In genomic region chr6:159131709-159132108, GRCh38 we compare ENCODE assay signal across 36 cellular contexts. TPM values are rescaled to one million over a fixed set of nuclear protein-coding genes. Genes with fewer than 3 reads are reported as not detected.
"Had no signal": no experiment of that assay in that cellular context is flagged by ENCODE, and none has a peak within 500 bp of the region (broad histone marks: within the 10 kb centered on the region; RNA-seq: fewer than 3 reads in every experiment).

No MANE protein-coding gene starts in this region.

- H3K4me3 Mint-ChIP-seq: activated CD4-positive, alpha-beta T cell treated with anti-CD3 and anti-CD28 coated beads for 36 hours; activated CD4-positive, alpha-beta T cell treated with anti-CD3 and anti-CD28 coated beads, Interleukin-2, amount 10 ng/mL, durations not matched to agents 7 days and 5 days; activated CD8-positive, alpha-beta T cell treated with anti-CD3 and anti-CD28 coated beads, Interleukin-2, amount 10 ng/mL, durations not matched to agents 7 days and 5 days; activated naive CD4-positive, alpha-beta T cell treated with anti-CD3 and anti-CD28 coated beads, Interleukin-2, amount 50 U/mL, for 24 hours; activated T-cell treated with anti-CD3 and anti-CD28 coated beads, Interleukin-2, amount 50 U/mL, for 24 hours; brain; T-helper 2 cell treated with Interferon-gamma antibody and Interleukin-4, amounts not matched to agents 5 μg/mL and 100 μg/mL, for 36 hours had no signal

- H3K9me3 Mint-ChIP-seq: activated CD4-positive, alpha-beta T cell treated with anti-CD3 and anti-CD28 coated beads, Interleukin-2, amount 10 ng/mL, durations not matched to agents 7 days and 5 days; activated naive CD4-positive, alpha-beta T cell treated with anti-CD3 and anti-CD28 coated beads, Interleukin-2, amount 50 U/mL, for 24 hours; activated T-cell treated with anti-CD3 and anti-CD28 coated beads, Interleukin-2, amount 50 U/mL, for 24 hours; activated T-helper 2 cell treated with anti-CD3 and anti-CD28 coated beads, Interferon-gamma antibody, Interleukin-2, Interleukin-4, amounts not matched to agents 10 μg/mL and 5 μg/mL and 100 μg/mL, durations not matched to agents 14 hours and 24 hours and 36 hours; brain; T-helper 2 cell treated with Interferon-gamma antibody and Interleukin-4, amounts not matched to agents 5 μg/mL and 100 μg/mL, for 36 hours had no signal

- H3K36me3 ChIP-seq: adrenal gland, Peyer's patch had no signal

- ATAC-seq: activated CD4-positive, alpha-beta T cell treated with anti-CD3 and anti-CD28 coated beads for 36 hours; activated CD4-positive, CD25-positive, alpha-beta regulatory T cell treated with anti-CD3 and anti-CD28 coated beads, Interleukin-2, amount 50 U/mL, for 24 hours; activated CD8-positive, alpha-beta T cell treated with anti-CD3 and anti-CD28 coated beads, Interleukin-2, amount 10 ng/mL, durations not matched to agents 7 days and 5 days; K562; PC-3 had no signal

- H3K4me1 ChIP-seq: Peyer's patch had no signal

- H3K36me3 Mint-ChIP-seq: activated naive CD4-positive, alpha-beta T cell treated with anti-CD3 and anti-CD28 coated beads, Interleukin-2, amount 50 U/mL, for 24 hours; brain had no signal

- H3K4me3 ChIP-seq: adrenal gland, K562, Peyer's patch, SK-N-MC had no signal

- H3K27ac Mint-ChIP-seq: activated CD4-positive, alpha-beta T cell treated with anti-CD3 and anti-CD28 coated beads for 36 hours; activated CD4-positive, alpha-beta T cell treated with anti-CD3 and anti-CD28 coated beads, Interleukin-2, amount 10 ng/mL, durations not matched to agents 7 days and 5 days; activated CD8-positive, alpha-beta T cell treated with anti-CD3 and anti-CD28 coated beads, Interleukin-2, amount 10 ng/mL, durations not matched to agents 7 days and 5 days; activated naive CD4-positive, alpha-beta T cell treated with anti-CD3 and anti-CD28 coated beads, Interleukin-2, amount 50 U/mL, for 24 hours; activated T-cell treated with anti-CD3 and anti-CD28 coated beads, Interleukin-2, amount 50 U/mL, for 24 hours; activated T-helper 2 cell treated with anti-CD3 and anti-CD28 coated beads, Interferon-gamma antibody, Interleukin-2, Interleukin-4, amounts not matched to agents 10 μg/mL and 5 μg/mL and 100 μg/mL, durations not matched to agents 14 hours and 24 hours and 36 hours; brain; T-helper 2 cell treated with Interferon-gamma antibody and Interleukin-4, amounts not matched to agents 5 μg/mL and 100 μg/mL, for 36 hours had no signal

- H3K9me3 ChIP-seq: adrenal gland, Peyer's patch had no signal

- H3K27me3 Mint-ChIP-seq: activated CD4-positive, alpha-beta T cell treated with anti-CD3 and anti-CD28 coated beads for 36 hours; activated naive CD4-positive, alpha-beta T cell treated with anti-CD3 and anti-CD28 coated beads, Interleukin-2, amount 50 U/mL, for 24 hours; activated T-cell treated with anti-CD3 and anti-CD28 coated beads, Interleukin-2, amount 50 U/mL, for 24 hours had no signal

- H3K4me1 Mint-ChIP-seq: activated naive CD4-positive, alpha-beta T cell treated with anti-CD3 and anti-CD28 coated beads, Interleukin-2, amount 50 U/mL, for 24 hours had no signal

- H3K27me3 ChIP-seq: adrenal gland, Peyer's patch had no signal

- DNase-seq: activated CD4-positive, alpha-beta T cell treated with anti-CD3 and anti-CD28 coated beads for 36 hours; activated CD4-positive, alpha-beta T cell treated with anti-CD3 and anti-CD28 coated beads, Interleukin-2, amount 10 ng/mL, durations not matched to agents 7 days and 5 days; activated CD4-positive, alpha-beta T cell treated with anti-CD3 and anti-CD28 coated beads, Interleukin-2, amount 50 U/mL, for 48 hours; activated CD8-positive, alpha-beta T cell treated with anti-CD3 and anti-CD28 coated beads, Interleukin-2, amount 10 ng/mL, durations not matched to agents 7 days and 5 days; activated gamma-delta T cell; activated naive CD4-positive, alpha-beta T cell treated with Interleukin-2 at 50 U/mL for 16 hours; activated T-cell treated with anti-CD3 and anti-CD28 coated beads, Interleukin-2, amount 50 U/mL, for 24 hours; adrenal gland; anterior cingulate cortex; caudate nucleus; cerebellar nuclear complex; NCI-H1048; NCI-H1105 treated with DMSO at 0.1 percent for 48 hours; NCI-H1436; NCI-H187; NCI-H2029 treated with DMSO at 0.1 percent for 48 hours; NCI-H2107; NCI-H2171; NCI-H446; NCI-H510A treated with DMSO at 0.1 percent for 48 hours; NCI-H526 treated with DMSO at 0.1 percent for 48 hours; NCI-H82; PC-3; Peyer's patch; RPMI8226; SIG-M5 had no signal

RNA-seq across cellular contexts. Expression of gene FNDC1, which starts 37.5 kb away (rescaled TPM):
- total RNA-seq: activated CD4-positive, alpha-beta T cell treated with anti-CD3 and anti-CD28 coated beads for 36 hours; activated CD4-positive, alpha-beta T cell treated with anti-CD3 and anti-CD28 coated beads, Interleukin-2, amount 10 ng/mL, durations not matched to agents 7 days and 5 days; activated CD8-positive, alpha-beta T cell treated with anti-CD3 and anti-CD28 coated beads, Interleukin-2, amount 10 ng/mL, durations not matched to agents 7 days and 5 days; activated T-helper 2 cell treated with anti-CD3 and anti-CD28 coated beads, Interferon-gamma antibody, Interleukin-2, Interleukin-4, amounts not matched to agents 10 μg/mL and 5 μg/mL and 100 μg/mL, durations not matched to agents 14 hours and 24 hours and 36 hours; bronchial epithelial cell; K562; MCF 10A; PC-3; T-helper 1 cell treated with Interleukin-12 subunit alpha and Interleukin-12 subunit beta and Interleukin-4 antibody, amounts not matched to agents 30 ng/mL and 1 ng/mL, for 36 hours had no signal
- polyA plus RNA-seq: K562 had no signal
